In the genomic region with DNA sequence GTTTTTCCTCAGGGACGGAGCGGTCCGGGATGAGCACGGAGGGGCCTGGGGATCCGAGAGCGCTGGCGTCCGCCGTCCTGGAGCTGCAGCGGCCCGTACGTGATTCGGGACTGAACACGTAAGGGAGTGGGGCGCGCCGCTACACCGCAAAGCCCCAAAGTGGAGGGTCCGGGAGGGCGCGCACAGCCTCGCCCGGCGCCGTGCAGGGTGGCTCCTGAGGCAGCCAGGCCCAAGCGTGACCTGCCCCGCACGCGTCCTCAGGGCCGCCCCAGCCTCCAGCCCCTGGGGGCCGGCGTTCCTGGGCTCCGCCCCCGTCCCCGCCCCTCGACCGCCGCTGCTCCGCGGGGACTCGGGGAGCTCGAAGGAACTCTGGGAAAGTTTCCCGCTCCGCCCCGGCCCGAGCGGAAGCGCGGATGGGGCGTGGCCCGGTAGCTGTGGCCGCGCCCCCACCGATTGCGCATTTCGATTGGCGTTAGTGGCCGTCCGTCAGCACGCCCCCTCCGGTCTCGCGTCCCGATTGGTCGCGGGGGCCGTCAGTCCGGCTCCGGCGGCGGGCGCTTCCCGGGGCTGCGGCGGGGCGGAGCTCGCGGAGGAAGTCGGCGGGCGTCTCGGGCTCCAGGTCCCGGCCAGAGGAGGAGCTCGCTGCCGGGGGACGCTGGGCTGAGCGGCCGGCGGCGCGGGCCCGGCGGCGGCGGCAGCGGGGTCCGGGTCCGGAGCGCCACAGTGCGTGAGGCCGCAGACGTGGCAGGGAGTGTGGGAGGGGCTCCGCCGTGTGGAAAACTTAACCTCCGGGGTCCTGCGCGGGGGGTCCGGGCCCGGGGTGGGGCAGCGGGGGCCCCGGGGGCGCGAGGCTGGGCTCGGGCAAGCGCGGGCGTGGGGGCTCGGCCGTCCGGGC, we compare ENCODE assay signal across 8 cellular contexts. TPM values are rescaled to one million over a fixed set of nuclear protein-coding genes. Genes with fewer than 3 reads are reported as not detected.
DNase-seq lines count a peak whose midpoint lies in the region; ATAC-seq and TF ChIP-seq lines count a peak whose summit lies in the region.

A gene (minus strand): TSS at position 270 of the 895 bp plus-strand sequence. CDS start 539 bp downstream, outside the sequence.
A gene (plus strand): TSS at position 620 of the 895 bp plus-strand sequence. CDS start 103 bp downstream, at position 723.

- H3K36me3 ChIP-seq in left lung: peaks cover 0 to 11% of the 10 kb centered on the region in 2 donors

- peak; percentile 71 to 99 (median 96) for DNase-seq in C1 segment of cervical spinal cord (lab: John Stamatoyannopoulos, UW)
- DNase-seq in NCI-H526 treated with DMSO at 0.1 percent for 48 hours (lab: John Stamatoyannopoulos, UW): peak; percentile 84
- DNase-seq in activated CD4-positive, alpha-beta T cell treated with anti-CD3 and anti-CD28 coated beads, Interleukin-2, amount 50 U/mL, for 1 hour: peak; percentile 96
- DNase-seq in dedifferentiated amniotic fluid mesenchymal stem cell (ENCODE audit: extremely low spot score): peak; percentile 97
- DNase-seq in left lung: peak; percentile 98 to 99
- DNase-seq in stimulated activated CD4-positive, alpha-beta T cell treated with anti-CD3 and anti-CD28 coated beads, Interleukin-2, amount 100 ng/mL, for 4 hours (ENCODE audit: low read depth): peak; percentile 95

- peak within 1 kb of the TSS; percentile 92 to 95 for H3K4me3 ChIP-seq in left lung

- ATAC-seq in GM19351 (IDR thresholded peaks at IDR 0.05; ENCODE audit: unreplicated experiment) (peak; percentile 79), HG03520 (IDR thresholded peaks at IDR 0.05; ENCODE audit: unreplicated experiment) (peak; percentile 83), left lung (peak; percentile 97)

- no peaks in the 10 kb centered on the region for H3K27me3 ChIP-seq in left lung

- no peaks in the 10 kb centered on the region for H3K9me3 ChIP-seq in left lung

- H3K4me1 ChIP-seq in left lung: peaks cover 18 to 52% of the 10 kb centered on the region in 2 donors

- peak within 1 kb of the TSS; percentile 48 to 81 for H3K27ac ChIP-seq in left lung

- intact Hi-C loops in left lung (cut with DNase I): no loop called here

- TF ChIP-seq CTCF in left lung (IDR thresholded peaks at IDR 0.05): no peak

RNA-seq across cellular contexts. Expression of the first gene that starts in this region (rescaled TPM):
- 1 to 10 TPM; 4.4 to 4.5 TPM for total RNA-seq in left lung

RNA-seq across cellular contexts. Expression of the second gene that starts in this region (rescaled TPM):
- 10 to 100 TPM; 74.7 to 77.4 TPM for total RNA-seq in left lung

Comparison
In these comparisons a context has a peak if more than half of its experiments do, and no peak if none do; other contexts are left out.
1. Peak in every context shown above with its lines: DNase-seq, ATAC-seq, H3K4me3 ChIP-seq and H3K27ac ChIP-seq.